2 cellular contexts compared by ENCODE assay signal in the genomic region with DNA sequence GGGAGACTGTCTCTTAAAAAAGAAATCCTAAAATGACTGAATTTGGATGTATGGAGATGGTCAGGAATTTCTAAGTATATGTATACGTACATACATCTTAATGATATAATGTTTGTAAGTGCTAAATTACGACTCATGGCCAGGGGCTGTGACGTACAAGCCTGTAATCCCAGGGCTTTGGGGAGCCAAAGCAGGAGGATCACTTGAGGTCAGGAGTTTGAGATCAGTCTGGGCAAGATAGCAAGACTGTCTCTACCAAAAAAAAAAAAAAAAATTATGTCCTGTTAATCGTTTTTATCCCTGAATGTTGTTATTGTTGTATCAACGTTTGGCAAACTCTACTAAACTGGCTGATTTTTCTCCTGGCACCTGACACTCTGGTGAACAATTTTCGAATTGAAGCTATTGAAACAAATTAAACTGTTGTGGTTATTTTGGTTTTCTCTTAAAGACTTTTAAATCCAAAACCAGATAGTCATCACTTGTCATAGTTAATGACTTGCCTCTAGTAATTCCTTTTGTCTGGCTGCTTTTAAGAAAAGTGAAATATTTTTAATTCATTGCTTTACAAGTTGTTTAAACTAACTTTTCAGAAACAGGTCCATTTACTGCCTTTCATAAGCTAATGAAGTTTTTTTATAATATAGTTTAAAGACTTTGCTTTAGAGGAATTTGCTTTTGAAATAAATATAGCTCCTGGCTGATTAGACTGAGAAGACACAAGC.
A peak's percentile ranks its signal among the peaks of the same experiment; 100 is the strongest.
TF ChIP-seq lines count a peak whose summit lies in the region.

No MANE protein-coding gene starts in this region.

TF ChIP-seq in HEK293, 187 proteins besides CTCF, POLR2A, EP300 and RAD21:
- TF ChIP-seq WT1 (tag by site-specific recombination; IDR thresholded peaks at IDR 0.05) (peak; percentile 12; the same call in 1 of the 2 replicates), ZXDB (tag by site-specific recombination; IDR thresholded peaks at IDR 0.05) (peak; percentile 29; the same call in 1 of the 2 replicates), ZNF629 (tag by site-specific recombination; IDR thresholded peaks at IDR 0.05) (peak; percentile 68), ZNF366 (tag by site-specific recombination; conservative IDR thresholded peaks at IDR 0.05) (0 out of 2 replicates have a peak, but pooled peaks have one; percentile 25), PRDM6 (tag by site-specific recombination; IDR thresholded peaks at IDR 0.05) (peak; percentile 96), KLF8 (tag by site-specific recombination; IDR thresholded peaks at IDR 0.05) (no peak), ZNF660 (tag by site-specific recombination; IDR thresholded peaks at IDR 0.05) (no peak), ZNF221 (tag by site-specific recombination; IDR thresholded peaks at IDR 0.05; ENCODE audit: borderline replicate concordance) (no peak), ZNF560 (tag by site-specific recombination; IDR thresholded peaks at IDR 0.05; ENCODE audit: borderline replicate concordance) (no peak), ZNF362 (tag by site-specific recombination; IDR thresholded peaks at IDR 0.05) (0 out of 2 replicates have a peak, but pooled peaks have one; percentile 24)
- TF ChIP-seq, protein P1, sequence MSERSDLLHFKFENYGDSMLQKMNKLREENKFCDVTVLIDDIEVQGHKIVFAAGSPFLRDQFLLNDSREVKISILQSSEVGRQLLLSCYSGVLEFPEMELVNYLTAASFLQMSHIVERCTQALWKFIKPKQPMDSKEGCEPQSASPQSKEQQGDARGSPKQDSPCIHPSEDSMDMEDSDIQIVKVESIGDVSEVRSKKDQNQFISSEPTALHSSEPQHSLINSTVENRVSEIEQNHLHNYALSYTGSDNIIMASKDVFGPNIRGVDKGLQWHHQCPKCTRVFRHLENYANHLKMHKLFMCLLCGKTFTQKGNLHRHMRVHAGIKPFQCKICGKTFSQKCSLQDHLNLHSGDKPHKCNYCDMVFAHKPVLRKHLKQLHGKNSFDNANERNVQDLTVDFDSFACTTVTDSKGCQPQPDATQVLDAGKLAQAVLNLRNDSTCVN (tag by site-specific recombination; optimal IDR thresholded peaks at IDR 0.05): no peak

TF ChIP-seq in HepG2, 621 proteins besides CTCF, POLR2A, EP300 and RAD21:
- no peak for TF ChIP-seq FOXA1 (IDR thresholded peaks at IDR 0.05)
- TF ChIP-seq FOXA1 (CRISPR knock-in tag; IDR thresholded peaks at IDR 0.05): no peak
- no peak for TF ChIP-seq SMAD1 (CRISPR knock-in tag; IDR thresholded peaks at IDR 0.05; ENCODE audit: borderline replicate concordance, low read depth)
